Comparison of ENCODE assay signal across 8 cellular contexts in the genomic region with DNA sequence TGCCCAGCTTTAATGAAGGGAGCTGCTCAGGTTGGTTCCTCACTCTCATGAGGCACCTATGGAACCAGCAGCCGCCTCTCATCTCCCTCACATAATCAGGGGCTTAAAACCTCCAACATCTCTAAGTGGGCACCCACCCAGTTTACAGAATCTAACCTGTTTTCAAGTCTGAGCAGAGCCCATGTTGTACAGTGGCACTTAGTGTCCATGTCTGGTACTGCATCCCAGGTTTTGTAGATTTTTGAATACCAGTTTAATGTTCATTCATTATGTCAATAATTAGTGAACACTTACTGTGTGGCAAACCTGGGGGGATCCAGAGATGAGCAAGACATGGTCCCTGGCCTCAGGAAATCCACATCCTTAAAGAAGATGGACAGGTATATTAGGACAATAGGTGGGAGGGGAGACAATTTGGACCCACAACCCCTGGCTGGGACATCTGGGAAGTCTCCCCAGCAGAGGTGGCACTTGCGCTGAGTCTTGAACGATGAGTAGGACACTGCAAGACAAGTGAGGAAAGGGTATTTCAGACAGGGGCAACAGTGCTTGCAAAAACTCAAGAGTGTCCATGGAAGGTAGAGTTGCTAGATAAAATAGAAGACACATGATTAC.
DNase-seq lines count a peak whose midpoint lies in the region; ATAC-seq and TF ChIP-seq lines count a peak whose summit lies in the region.

No MANE protein-coding gene starts in this region.

- H3K4me1 ChIP-seq in BE2C = no peaks in the 10 kb centered on the region
- no peaks in the 10 kb centered on the region for H3K4me1 ChIP-seq in Panc1 (ENCODE audit: control insufficient read depth, insufficient read depth, low read length)
- H3K4me1 ChIP-seq in fibroblast of lung (ENCODE audit: control insufficient read depth, extremely low read depth, insufficient read depth, low read length) = peaks cover 2% of the 10 kb centered on the region

- in situ Hi-C loops in Panc1 (cut with HindIII; ENCODE audit: low pct_unique_long_range_greater_than_20kb, low sequenced_read_pairs) = no loop called here

- H3K27ac ChIP-seq in Panc1 (ENCODE audit: low read length) (no peak overlapping the region), fibroblast of lung (ENCODE audit: insufficient read depth, low read length) (no peak overlapping the region)

- POLR2A ChIA-PET in Panc1 (lab: Charles Lee) = no interaction called here

- H3K79me2 ChIP-seq in fibroblast of lung (ENCODE audit: control insufficient read depth, insufficient read depth, low read length) = no peaks in the 10 kb centered on the region

- H3K4me3 ChIP-seq in BE2C (ENCODE audit: low read depth, low read length) (no peak overlapping the region), Panc1 (ENCODE audit: low read depth in 2 of 2, low read length in 2 of 2) (no peak overlapping the region), fibroblast of lung (replicated peaks in 1 of 4; ENCODE audit: control extremely low read depth in 1 of 4, insufficient read depth in 1 of 4, low read depth in 3 of 4, low read length in 4 of 4) (no peak overlapping the region)

- no peak overlapping the region for H3K9ac ChIP-seq in fibroblast of lung (ENCODE audit: insufficient read depth, low read length)

- H3K36me3 ChIP-seq in BE2C (no peaks in the 10 kb centered on the region), Panc1 (ENCODE audit: control insufficient read depth, insufficient read depth, low read length) (no peaks in the 10 kb centered on the region), fibroblast of lung (ENCODE audit: control insufficient read depth, insufficient read depth, low read length) (no peaks in the 10 kb centered on the region)

- no peaks in the 10 kb centered on the region for H3K9me3 ChIP-seq in BE2C
- H3K9me3 ChIP-seq in Panc1 (ENCODE audit: control insufficient read depth, insufficient read depth, low read depth, low read length) = no peaks in the 10 kb centered on the region
- H3K9me3 ChIP-seq in fibroblast of lung (ENCODE audit: control insufficient read depth, insufficient read depth, low read depth, low read length) = no peaks in the 10 kb centered on the region

- no peaks in the 10 kb centered on the region for H4K20me1 ChIP-seq in fibroblast of lung (ENCODE audit: control insufficient read depth, extremely low read depth, insufficient read depth, low read length)

- H3K4me2 ChIP-seq in fibroblast of lung (ENCODE audit: extremely low read depth, insufficient read depth, low read length) = no peak overlapping the region

- no peak overlapping the region for H2AFZ ChIP-seq in fibroblast of lung (ENCODE audit: low read length)

- ATAC-seq in Panc1 = peak; percentile 71

- peak; percentile 15 for DNase-seq in BE2C
- peak; percentile 60 for DNase-seq in GM20000 (ENCODE audit: low spot score)
- DNase-seq in Panc1 (ENCODE audit: low read depth, low spot score) = peak; percentile 53
- DNase-seq in fibroblast of lung (ENCODE audit: low read depth in 2 of 2) = peak; percentile 46 to 61
- DNase-seq in pons (ENCODE audit: low spot score) = peak; percentile 36
- DNase-seq in stimulated activated naive CD4-positive, alpha-beta T cell (lab: John Stamatoyannopoulos, UW) = no peak
- DNase-seq in SIG-M5 treated with dmso at 0.1 percent for 504 hours (lab: John Stamatoyannopoulos, UW; ENCODE audit: unreplicated experiment) = no peak
- DNase-seq in activated CD4-positive, alpha-beta T cell treated with anti-CD3 and anti-CD28 coated beads, Interleukin-2, amount 50 U/mL, for 1 hour = no peak

- BruUV-seq in Panc1 (replicated peaks; lab: Mats Ljungman, UMichigan) = no TSS peak

- TF ChIP-seq CTCF in BE2C (IDR thresholded peaks at IDR 0.05; ENCODE audit: low read depth, low read length) = peak; percentile 68
- TF ChIP-seq CTCF in GM20000 (IDR thresholded peaks at IDR 0.05; ENCODE audit: extremely low read depth, missing control alignments) = peak; percentile 35
- peak; percentile 90 for TF ChIP-seq CTCF in Panc1 (IDR thresholded peaks at IDR 0.05)
- TF ChIP-seq CTCF in fibroblast of lung (conservative IDR thresholded peaks at IDR 0.05 in 1 of 2, IDR thresholded peaks at IDR 0.05 in 1 of 2; ENCODE audit: low read depth in 1 of 2, low read length in 2 of 2) = peak; percentile 83 to 94

- H3K27me3 ChIP-seq in BE2C (no peaks in the 10 kb centered on the region), Panc1 (ENCODE audit: control insufficient read depth, insufficient read depth, low read length) (no peaks in the 10 kb centered on the region), fibroblast of lung (ENCODE audit: control insufficient read depth, insufficient read depth, low read length) (no peaks in the 10 kb centered on the region)

- intact Hi-C loops in Panc1 (cut with micrococcal nuclease; ENCODE audit: unreplicated experiment) = loop anchor here (5.0 to 10.0 kb wide), 2 partner anchors 185 to 217 kb away; no protein-coding TSS in a partner anchor

- CTCF ChIA-PET in Panc1 (lab: Charles Lee) = interaction anchor here (0.8 to 1.4 kb wide), 2 partner anchors 185 to 215 kb away, joined by 3 to 6 read pairs; no protein-coding TSS in a partner anchor

Comparison
In these comparisons a context has a peak if more than half of its experiments do, and no peak if none do; other contexts are left out.
1. DNase-seq: peak in BE2C (single experiment), GM20000 (single experiment), Panc1 (single experiment), fibroblast of lung (2 of 2) and pons (single experiment); none in stimulated activated naive CD4-positive, alpha-beta T cell (0 of 6), SIG-M5 treated with dmso at 0.1 percent for 504 hours (single experiment) and activated CD4-positive, alpha-beta T cell treated with anti-CD3 and anti-CD28 coated beads, Interleukin-2, amount 50 U/mL, for 1 hour (single experiment).
2. CTCF ChIP-seq: peak in every context shown above with its lines; median percentile 90 in Panc1; 88 in fibroblast of lung; 68 in BE2C; 35 in GM20000.